ENCODE assay signal across 21 cellular contexts in genomic region chr1:70443739-70444138, GRCh38.
"Had no signal": no experiment of that assay in that cellular context is flagged by ENCODE, and none has a peak within 500 bp of the region (broad histone marks: within the 10 kb centered on the region; RNA-seq: fewer than 3 reads in every experiment).

No MANE protein-coding gene starts in this region.

- H3K36me3 Mint-ChIP-seq: activated naive CD4-positive, alpha-beta T cell treated with anti-CD3 and anti-CD28 coated beads, Interleukin-2, amount 50 U/mL, for 24 hours had no signal

- H3K4me3 ChIP-seq: ascending aorta had no signal

- H3K4me1 Mint-ChIP-seq: activated naive CD4-positive, alpha-beta T cell treated with anti-CD3 and anti-CD28 coated beads, Interleukin-2, amount 50 U/mL, for 24 hours; T-cell had no signal

- DNase-seq: activated CD4-positive, alpha-beta T cell treated with anti-CD3 and anti-CD28 coated beads for 36 hours; activated CD4-positive, CD25-positive, alpha-beta regulatory T cell; activated CD8-positive, alpha-beta memory T cell treated with anti-CD3 and anti-CD28 coated beads, Interleukin-2, amount 50 U/mL, for 4 hours; activated CD8-positive, alpha-beta T cell treated with anti-CD3 and anti-CD28 coated beads for 36 hours; activated naive CD4-positive, alpha-beta T cell; activated T-cell treated with anti-CD3 and anti-CD28 coated beads, Interleukin-2, amount 50 U/mL, for 72 hours; brain microvascular endothelial cell; cerebellar nuclear complex; MM.1S; NCI-H1105; NCI-H1436; NCI-H187; NCI-H2081; NCI-H446; NCI-H82; SIG-M5; T-cell; T-helper 2 cell; T1000 had no signal

- H3K27me3 ChIP-seq: ascending aorta, brain microvascular endothelial cell had no signal

- H3K4me1 ChIP-seq: ascending aorta had no signal

- H3K4me3 Mint-ChIP-seq: activated CD4-positive, alpha-beta T cell treated with anti-CD3 and anti-CD28 coated beads for 36 hours; activated CD8-positive, alpha-beta T cell treated with anti-CD3 and anti-CD28 coated beads for 36 hours; activated naive CD4-positive, alpha-beta T cell treated with anti-CD3 and anti-CD28 coated beads, Interleukin-2, amount 50 U/mL, for 24 hours; activated T-cell treated with anti-CD3 and anti-CD28 coated beads, Interleukin-2, amount 50 U/mL, for 72 hours; T-cell had no signal

- H3K9me3 ChIP-seq: ascending aorta had no signal

- H3K9me3 Mint-ChIP-seq: activated CD8-positive, alpha-beta T cell treated with anti-CD3 and anti-CD28 coated beads for 36 hours; activated naive CD4-positive, alpha-beta T cell treated with anti-CD3 and anti-CD28 coated beads, Interleukin-2, amount 50 U/mL, for 24 hours; activated T-cell treated with anti-CD3 and anti-CD28 coated beads, Interleukin-2, amount 50 U/mL, for 72 hours; T-cell had no signal

- H3K27ac Mint-ChIP-seq: activated CD4-positive, alpha-beta T cell treated with anti-CD3 and anti-CD28 coated beads for 36 hours; activated CD8-positive, alpha-beta T cell treated with anti-CD3 and anti-CD28 coated beads for 36 hours; activated naive CD4-positive, alpha-beta T cell treated with anti-CD3 and anti-CD28 coated beads, Interleukin-2, amount 50 U/mL, for 24 hours; activated T-cell treated with anti-CD3 and anti-CD28 coated beads, Interleukin-2, amount 50 U/mL, for 72 hours; T-cell had no signal

- H3K36me3 ChIP-seq: ascending aorta, brain microvascular endothelial cell had no signal

- H3K27me3 Mint-ChIP-seq: activated CD4-positive, alpha-beta T cell treated with anti-CD3 and anti-CD28 coated beads for 36 hours; activated CD8-positive, alpha-beta T cell treated with anti-CD3 and anti-CD28 coated beads for 36 hours; activated naive CD4-positive, alpha-beta T cell treated with anti-CD3 and anti-CD28 coated beads, Interleukin-2, amount 50 U/mL, for 24 hours; T-cell had no signal

- H3K27ac ChIP-seq: ascending aorta, brain microvascular endothelial cell had no signal

- ATAC-seq: activated CD4-positive, alpha-beta T cell treated with anti-CD3 and anti-CD28 coated beads for 36 hours; activated CD8-positive, alpha-beta T cell treated with anti-CD3 and anti-CD28 coated beads for 36 hours; activated T-cell treated with anti-CD3 and anti-CD28 coated beads, Interleukin-2, amount 50 U/mL, for 72 hours; T-cell had no signal
